Comparison of ENCODE assay signal across 9 cellular contexts in the genomic region with DNA sequence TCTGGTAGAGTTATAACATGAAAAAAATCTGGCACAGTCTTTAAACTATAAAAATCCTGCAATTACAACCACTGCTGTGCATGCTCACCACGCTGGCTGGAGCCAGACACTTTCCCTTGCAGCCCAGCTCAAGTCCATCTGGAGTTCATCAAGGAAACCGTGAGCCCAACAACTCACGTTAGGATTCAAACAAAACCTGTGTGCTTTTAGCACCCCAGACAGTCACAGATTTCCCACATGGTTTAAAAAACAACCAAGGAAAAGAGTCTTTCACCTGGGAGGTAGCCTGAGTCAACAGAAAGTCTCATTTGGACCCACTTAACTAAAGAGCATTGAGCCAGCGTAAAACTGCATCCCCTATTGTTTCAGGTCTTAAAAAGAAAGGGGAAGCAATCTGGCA.
DNase-seq lines count a peak whose midpoint lies in the region; ATAC-seq lines count a peak whose summit lies in the region.
"Had no signal": no experiment of that assay in that cellular context is flagged by ENCODE, and none has a peak within 500 bp of the region (broad histone marks: within the 10 kb centered on the region; RNA-seq: fewer than 3 reads in every experiment).

No MANE protein-coding gene starts in this region.

- H3K36me3 ChIP-seq in HUES48 (ENCODE audit: control insufficient read depth, insufficient read depth, low read length) (peaks cover 7% of the 10 kb centered on the region; the same call in 1 of the 2 replicates), iPS-15b (ENCODE audit: control insufficient read depth, insufficient read depth, low read length) (no peaks in the 10 kb centered on the region), stomach smooth muscle (ENCODE audit: control insufficient read depth in 2 of 2, insufficient read depth in 2 of 2, low read length in 2 of 2) (peaks cover 0 to 8% of the 10 kb centered on the region in 2 donors)

- no peaks in the 10 kb centered on the region for H3K9me3 ChIP-seq in HUES48 (ENCODE audit: control insufficient read depth, insufficient read depth, low read length)
- H3K9me3 ChIP-seq in iPS-15b (ENCODE audit: control insufficient read depth, insufficient read depth, low read length): no peaks in the 10 kb centered on the region
- H3K9me3 ChIP-seq in stomach smooth muscle (ENCODE audit: control insufficient read depth in 2 of 2, low read length in 2 of 2): no peaks in the 10 kb centered on the region

- no peak overlapping the region for H3K4me3 ChIP-seq in HUES48 (ENCODE audit: low read depth, low read length)
- no peak overlapping the region for H3K4me3 ChIP-seq in iPS-15b (ENCODE audit: low read depth, low read length)
- peak overlapping the region; percentile 42 to 59 for H3K4me3 ChIP-seq in stomach smooth muscle (ENCODE audit: low read length in 2 of 2)

- DNase-seq in amniotic epithelial cell (ENCODE audit: low read depth) (peak; percentile 73), middle frontal gyrus (ENCODE audit: extremely low spot score, low spot score) (no peak), UCSD-AML1 (lab: John Stamatoyannopoulos, UW; ENCODE audit: unreplicated experiment) (no peak), D341Med (ENCODE audit: low spot score) (no peak)
- DNase-seq: naive B cell had no signal

- H3K9ac ChIP-seq in HUES48 (ENCODE audit: low read depth, low read length) (no peak overlapping the region), iPS-15b (ENCODE audit: low read depth, low read length) (peak overlapping the region; percentile 47), stomach smooth muscle (ENCODE audit: low read length in 2 of 2) (no peak overlapping the region)

- H3K27ac ChIP-seq in HUES48 (ENCODE audit: low read depth, low read length) (peak overlapping the region; percentile 59), stomach smooth muscle (ENCODE audit: low read length) (peak overlapping the region; percentile 33)

- H3K4me1 ChIP-seq in HUES48 (ENCODE audit: control insufficient read depth, insufficient read depth, low read length) (peaks cover 44% of the 10 kb centered on the region), iPS-15b (ENCODE audit: control insufficient read depth, insufficient read depth, low read length) (peaks cover 18% of the 10 kb centered on the region), stomach smooth muscle (ENCODE audit: control insufficient read depth, insufficient read depth, low read length) (peaks cover 9% of the 10 kb centered on the region)

- ATAC-seq in GM21528 (IDR thresholded peaks at IDR 0.05; ENCODE audit: low FRiP score, unreplicated experiment): no peak

- peaks cover 14% of the 10 kb centered on the region for H3K27me3 ChIP-seq in HUES48 (ENCODE audit: control insufficient read depth, insufficient read depth, low read length)
- H3K27me3 ChIP-seq in iPS-15b (ENCODE audit: control insufficient read depth, insufficient read depth, low read length): peaks cover 12% of the 10 kb centered on the region
- no peaks in the 10 kb centered on the region for H3K27me3 ChIP-seq in stomach smooth muscle (ENCODE audit: control insufficient read depth in 1 of 2, insufficient read depth in 2 of 2, low read length in 2 of 2)

Comparison
In these comparisons a context has a peak if more than half of its experiments do, and no peak if none do; other contexts are left out.
1. H3K4me3 ChIP-seq: peak in stomach smooth muscle (2 of 2); none in HUES48 (single experiment) and iPS-15b (single experiment).